Comparison of ENCODE assay signal across 13 cellular contexts in the genomic region with DNA sequence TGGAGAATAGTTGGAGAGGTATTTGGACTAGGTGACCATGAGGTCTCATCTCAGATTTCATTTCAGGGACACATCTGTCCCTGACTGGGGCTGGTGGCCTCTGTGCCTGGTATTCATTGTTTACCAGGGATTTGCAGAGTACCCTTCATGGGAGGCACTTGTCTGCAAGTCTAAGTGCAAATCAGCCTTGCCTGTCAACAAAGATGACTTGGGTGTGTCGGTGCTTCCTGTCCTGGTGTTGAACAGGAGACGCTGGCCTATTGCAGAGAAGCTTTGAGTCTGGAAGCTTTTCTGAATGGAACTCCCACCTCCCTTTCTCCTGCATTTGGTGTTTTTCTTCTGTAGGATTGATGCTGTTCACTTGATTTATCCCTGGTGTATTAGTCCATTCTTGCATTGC.
A peak's percentile ranks its signal among the peaks of the same experiment; 100 is the strongest.
DNase-seq lines count a peak whose midpoint lies in the region; TF ChIP-seq lines count a peak whose summit lies in the region.
"Had no signal": no experiment of that assay in that cellular context is flagged by ENCODE, and none has a peak within 500 bp of the region (broad histone marks: within the 10 kb centered on the region; RNA-seq: fewer than 3 reads in every experiment).

No MANE protein-coding gene starts in this region.

- H3K27ac Mint-ChIP-seq in activated CD4-positive, alpha-beta memory T cell treated with anti-CD3 and anti-CD28 coated beads for 36 hours = peak overlapping the region; percentile 42
- H3K27ac Mint-ChIP-seq in activated CD4-positive, alpha-beta memory T cell treated with anti-CD3 and anti-CD28 coated beads, Interleukin-2, amount 10 ng/mL, durations not matched to agents 7 days and 5 days = no peak overlapping the region
- H3K27ac Mint-ChIP-seq in HFFc6 (peak overlapping the region; percentile 21), nephron progenitor cell (peak overlapping the region; percentile 82)
- H3K27ac Mint-ChIP-seq in activated naive CD8-positive, alpha-beta T cell = peak overlapping the region; percentile 55

- TF ChIP-seq CTCF in HFFc6 (IDR thresholded peaks at IDR 0.05) (no peak), nephron progenitor cell (IDR thresholded peaks at IDR 0.05) (no peak)

- intact Hi-C loops in activated CD4-positive, alpha-beta memory T cell treated with anti-CD3 and anti-CD28 coated beads for 36 hours (cut with micrococcal nuclease) = no loop called here

- H3K9me3 Mint-ChIP-seq in activated CD4-positive, alpha-beta memory T cell treated with anti-CD3 and anti-CD28 coated beads for 36 hours = no peaks in the 10 kb centered on the region
- no peaks in the 10 kb centered on the region for H3K9me3 Mint-ChIP-seq in activated CD4-positive, alpha-beta memory T cell treated with anti-CD3 and anti-CD28 coated beads, Interleukin-2, amount 10 ng/mL, durations not matched to agents 7 days and 5 days
- H3K9me3 Mint-ChIP-seq in HFFc6 (no peaks in the 10 kb centered on the region), nephron progenitor cell (no peaks in the 10 kb centered on the region)
- H3K9me3 Mint-ChIP-seq in activated naive CD8-positive, alpha-beta T cell (ENCODE audit: low read depth) = no peaks in the 10 kb centered on the region

- H3K4me3 Mint-ChIP-seq in activated CD4-positive, alpha-beta memory T cell treated with anti-CD3 and anti-CD28 coated beads for 36 hours = no peak overlapping the region
- H3K4me3 Mint-ChIP-seq in activated CD4-positive, alpha-beta memory T cell treated with anti-CD3 and anti-CD28 coated beads, Interleukin-2, amount 10 ng/mL, durations not matched to agents 7 days and 5 days = no peak overlapping the region
- H3K4me3 Mint-ChIP-seq in HFFc6 = no peak overlapping the region
- H3K4me3 Mint-ChIP-seq in activated naive CD8-positive, alpha-beta T cell = peak overlapping the region; percentile 0
- H3K4me3 Mint-ChIP-seq in nephron progenitor cell = no peak overlapping the region

- peaks cover 22% of the 10 kb centered on the region for H3K36me3 Mint-ChIP-seq in activated CD4-positive, alpha-beta memory T cell treated with anti-CD3 and anti-CD28 coated beads for 36 hours
- peaks cover 47% of the 10 kb centered on the region for H3K36me3 Mint-ChIP-seq in activated CD4-positive, alpha-beta memory T cell treated with anti-CD3 and anti-CD28 coated beads, Interleukin-2, amount 10 ng/mL, durations not matched to agents 7 days and 5 days (ENCODE audit: low read depth)
- peaks cover 14% of the 10 kb centered on the region for H3K36me3 Mint-ChIP-seq in HFFc6 (ENCODE audit: low read depth)
- peaks cover 12% of the 10 kb centered on the region for H3K36me3 Mint-ChIP-seq in activated naive CD8-positive, alpha-beta T cell
- H3K36me3 Mint-ChIP-seq in nephron progenitor cell (ENCODE audit: low read depth) = peaks cover 65% of the 10 kb centered on the region

- H3K4me1 Mint-ChIP-seq in activated CD4-positive, alpha-beta memory T cell treated with anti-CD3 and anti-CD28 coated beads for 36 hours (ENCODE audit: low read depth) = peaks cover 24% of the 10 kb centered on the region
- H3K4me1 Mint-ChIP-seq in activated CD4-positive, alpha-beta memory T cell treated with anti-CD3 and anti-CD28 coated beads, Interleukin-2, amount 10 ng/mL, durations not matched to agents 7 days and 5 days = peaks cover 15% of the 10 kb centered on the region
- H3K4me1 Mint-ChIP-seq in HFFc6 (ENCODE audit: low read depth) (peaks cover 6% of the 10 kb centered on the region; the same call in 1 of the 2 replicates), nephron progenitor cell (peaks cover 4% of the 10 kb centered on the region)
- H3K4me1 Mint-ChIP-seq in activated naive CD8-positive, alpha-beta T cell (ENCODE audit: low read depth) = peaks cover 24% of the 10 kb centered on the region

- POLR2A ChIA-PET in activated CD4-positive, alpha-beta memory T cell treated with anti-CD3 and anti-CD28 coated beads for 36 hours (lab: Charles Lee) = no interaction called here
- POLR2A ChIA-PET in activated CD4-positive, alpha-beta memory T cell treated with anti-CD3 and anti-CD28 coated beads, Interleukin-2, amount 10 ng/mL, durations not matched to agents 7 days and 5 days (lab: Charles Lee) = no interaction called here

- CTCF ChIA-PET in activated CD4-positive, alpha-beta memory T cell treated with anti-CD3 and anti-CD28 coated beads for 36 hours (lab: Charles Lee) = no interaction called here
- CTCF ChIA-PET in activated CD4-positive, alpha-beta memory T cell treated with anti-CD3 and anti-CD28 coated beads, Interleukin-2, amount 10 ng/mL, durations not matched to agents 7 days and 5 days (lab: Charles Lee) = no interaction called here

- no peak for DNase-seq in activated CD4-positive, alpha-beta memory T cell treated with anti-CD3 and anti-CD28 coated beads for 36 hours
- no peak for DNase-seq in activated CD4-positive, alpha-beta memory T cell treated with anti-CD3 and anti-CD28 coated beads, Interleukin-2, amount 10 ng/mL, durations not matched to agents 7 days and 5 days
- no peak for DNase-seq in HFFc6
- no peak for DNase-seq in nephron progenitor cell
- DNase-seq in NCI-H345 (lab: John Stamatoyannopoulos, UW) = no peak
- no peak for DNase-seq in NCI-H526 (lab: John Stamatoyannopoulos, UW)
- DNase-seq in NCI-H526 treated with DMSO at 0.1 percent for 48 hours (lab: John Stamatoyannopoulos, UW) = no peak
- DNase-seq: activated gamma-delta T cell treated with Interleukin-2 at 50 U/mL for 16 hours, heart left ventricle, KG1, NCI-H1105 treated with DMSO at 0.1 percent for 48 hours, NCI-H2227 treated with DMSO at 0.1 percent for 48 hours had no signal

- no peaks in the 10 kb centered on the region for H3K27me3 Mint-ChIP-seq in activated CD4-positive, alpha-beta memory T cell treated with anti-CD3 and anti-CD28 coated beads for 36 hours
- H3K27me3 Mint-ChIP-seq in activated CD4-positive, alpha-beta memory T cell treated with anti-CD3 and anti-CD28 coated beads, Interleukin-2, amount 10 ng/mL, durations not matched to agents 7 days and 5 days = no peaks in the 10 kb centered on the region
- H3K27me3 Mint-ChIP-seq in HFFc6 (ENCODE audit: insufficient read depth) (no peaks in the 10 kb centered on the region), nephron progenitor cell (ENCODE audit: low read depth, poor library complexity) (no peaks in the 10 kb centered on the region)
- H3K27me3 Mint-ChIP-seq in activated naive CD8-positive, alpha-beta T cell = no peaks in the 10 kb centered on the region
